ENCODE assay signal across 17 cellular contexts in the genomic region with DNA sequence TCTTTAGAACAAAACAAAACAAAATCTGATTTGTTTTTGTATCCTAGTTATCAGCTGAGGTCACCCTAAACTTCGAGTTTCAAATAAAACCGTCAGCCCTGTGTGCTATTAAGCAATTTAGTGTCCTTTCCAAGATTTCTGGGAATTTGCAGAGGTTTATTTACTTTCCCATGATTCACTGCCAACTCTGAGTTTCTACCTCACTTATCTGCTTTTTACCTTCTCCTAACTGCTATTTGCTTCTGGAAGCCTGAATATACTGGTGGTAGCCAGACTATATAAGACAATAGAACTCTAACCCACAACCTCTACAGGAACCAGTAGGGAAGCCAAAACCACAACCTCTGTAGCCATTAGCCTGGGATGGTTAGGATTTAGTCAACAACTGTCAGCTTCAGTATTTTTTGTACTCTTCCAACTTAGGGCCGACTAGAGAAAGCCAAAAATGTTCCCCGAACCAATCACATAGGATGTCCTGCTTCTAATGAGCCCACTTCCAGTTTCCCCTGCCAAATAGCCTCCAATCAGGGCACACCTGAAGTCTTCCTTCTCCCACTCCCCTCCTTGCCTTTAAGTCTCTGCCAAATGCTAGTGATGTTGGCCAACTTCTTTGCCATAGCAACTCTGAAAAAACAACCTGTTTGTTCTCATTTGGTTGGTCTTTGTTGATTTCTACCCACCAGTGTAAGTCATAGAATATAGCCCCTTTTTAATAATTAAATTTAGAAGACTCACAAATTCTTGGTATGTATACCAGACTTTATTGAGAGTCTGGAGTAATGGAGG.
DNase-seq lines count a peak whose midpoint lies in the region; ATAC-seq and TF ChIP-seq lines count a peak whose summit lies in the region.
"Had no signal": no experiment of that assay in that cellular context is flagged by ENCODE, and none has a peak within 500 bp of the region (broad histone marks: within the 10 kb centered on the region; RNA-seq: fewer than 3 reads in every experiment).

No MANE protein-coding gene starts in this region.

- peaks cover 0 to 18% (median 0%) of the 10 kb centered on the region in 3 donors for H3K4me1 ChIP-seq in esophagus squamous epithelium
- H3K4me1 ChIP-seq: BE2C had no signal

- intact Hi-C loops in esophagus squamous epithelium (cut with DNase I): no loop called here

- ATAC-seq in GM19328 (IDR thresholded peaks at IDR 0.05; ENCODE audit: unreplicated experiment): no peak
- ATAC-seq: activated CD4-positive, CD25-positive, alpha-beta regulatory T cell treated with anti-CD3 and anti-CD28 coated beads, Interleukin-2, amount 50 U/mL, for 24 hours had no signal

- peak overlapping the region in 2 of 4 donors; percentile 49 to 73 for H3K27ac ChIP-seq in esophagus squamous epithelium
- H3K27ac ChIP-seq: cardiac muscle cell, KMS-11 had no signal

- no peaks in the 10 kb centered on the region for H3K36me3 ChIP-seq in esophagus squamous epithelium
- H3K36me3 ChIP-seq: BE2C, cardiac muscle cell had no signal

- no peak for TF ChIP-seq CTCF in esophagus squamous epithelium (IDR thresholded peaks at IDR 0.05)

- H3K4me3 ChIP-seq in esophagus squamous epithelium: no peak overlapping the region
- H3K4me3 ChIP-seq: cardiac muscle cell had no signal

- H3K9me3 ChIP-seq in esophagus squamous epithelium: no peaks in the 10 kb centered on the region
- H3K9me3 ChIP-seq: BE2C had no signal

- H3K27me3 ChIP-seq in esophagus squamous epithelium: no peaks in the 10 kb centered on the region
- H3K27me3 ChIP-seq: BE2C, cardiac muscle cell had no signal

- peak; percentile 52 for DNase-seq in EH (ENCODE audit: low read depth)
- peak; percentile 89 for DNase-seq in astrocyte of the hippocampus (ENCODE audit: low read depth, low spot score)
- DNase-seq in iris pigment epithelial cell (ENCODE audit: low read depth): peak; percentile 79
- DNase-seq in stromal cell of bone marrow (ENCODE audit: low read depth): peak; percentile 39
- no peak for DNase-seq in amniotic stem cell (lab: John Stamatoyannopoulos, UW)
- DNase-seq in esophagus squamous epithelium (lab: John Stamatoyannopoulos, UW): no peak
- DNase-seq in islet precursor cell: no peak
- DNase-seq: activated gamma-delta T cell treated with Interleukin-2 at 50 U/mL for 16 hours; BE2C; effector CD8-positive, alpha-beta T cell; mesendoderm; NCI-H1417 treated with DMSO at 0.1 percent for 48 hours; stimulated activated CD4-positive, alpha-beta T cell treated with anti-CD3 and anti-CD28 coated beads, Interleukin-4, amount 100 ng/mL, for 24 hours had no signal

- WGBS in esophagus squamous epithelium, 2 donors: 33 to 41% methylated on average over 4 of the region's 4 CpGs

- no peak for TF ChIP-seq POLR2A in esophagus squamous epithelium (IDR thresholded peaks at IDR 0.05)

Comparison
In these comparisons a context has a peak if more than half of its experiments do, and no peak if none do; other contexts are left out.
1. DNase-seq: peak in EH (single experiment), astrocyte of the hippocampus (single experiment), iris pigment epithelial cell (single experiment) and stromal cell of bone marrow (single experiment); none in amniotic stem cell (single experiment), esophagus squamous epithelium (single experiment) and islet precursor cell (single experiment).